1 cellular context compared by ENCODE assay signal in genomic region chr2:237694423-237695194, GRCh38.
A peak's percentile ranks its signal among the peaks of the same experiment; 100 is the strongest.
TF ChIP-seq lines count a peak whose summit lies in the region.

No MANE protein-coding gene starts in this region.

TF ChIP-seq in GM12878, 131 proteins besides CTCF, POLR2A, EP300 and RAD21 (continued from another document):
- TF ChIP-seq BHLHE40 (IDR thresholded peaks at IDR 0.05; ENCODE audit: borderline replicate concordance in 1 of 2, low read depth in 2 of 2, low read length in 1 of 2): peak in 1 of 2 experiments; percentile 77; a peak in 1 of 4 replicates
- 0 out of 2 replicates have a peak, but pooled peaks have one; percentile 31 for TF ChIP-seq MLLT1 (IDR thresholded peaks at IDR 0.05)
- peak; percentile 57; the same call in 1 of the 2 replicates for TF ChIP-seq IRF4 (IDR thresholded peaks at IDR 0.05; ENCODE audit: low read depth, low read length)
- TF ChIP-seq NRF1 (conservative IDR thresholded peaks at IDR 0.05; ENCODE audit: low read depth, low read length): no peak
- peak; percentile 24; the same call in 1 of the 2 replicates for TF ChIP-seq NKRF (conservative IDR thresholded peaks at IDR 0.05)
- no peak for TF ChIP-seq TARDBP (IDR thresholded peaks at IDR 0.05; ENCODE audit: borderline replicate concordance)
- no peak for TF ChIP-seq USF1 (IDR thresholded peaks at IDR 0.05; ENCODE audit: borderline replicate concordance, extremely low read length, insufficient read depth, low read depth, low read length)
- TF ChIP-seq ZNF384 (IDR thresholded peaks at IDR 0.05; ENCODE audit: borderline replicate concordance, low read depth, low read length): no peak
- no peak for TF ChIP-seq PBX3 (IDR thresholded peaks at IDR 0.05; ENCODE audit: insufficient replicate concordance, low read depth, low read length)
- TF ChIP-seq MXI1 (IDR thresholded peaks at IDR 0.05; ENCODE audit: low read depth, low read length): 0 out of 2 replicates have a peak, but pooled peaks have one; percentile 42
- TF ChIP-seq ASH2L (IDR thresholded peaks at IDR 0.05; ENCODE audit: borderline replicate concordance, low read depth): no peak
- TF ChIP-seq SKIL (IDR thresholded peaks at IDR 0.05; ENCODE audit: low read depth, poor library complexity, severe bottlenecking): peak; percentile 18
- TF ChIP-seq CUX1 (IDR thresholded peaks at IDR 0.05; ENCODE audit: insufficient replicate concordance, low read depth, low read length): no peak
- 0 out of 2 replicates have a peak, but pooled peaks have one; percentile 34 for TF ChIP-seq CHD1 (IDR thresholded peaks at IDR 0.05; ENCODE audit: low read depth, low read length)
- no peak for TF ChIP-seq ZBED1 (IDR thresholded peaks at IDR 0.05; ENCODE audit: borderline replicate concordance)
